Comparison of ENCODE assay signal across 22 cellular contexts in genomic region chr10:131625041-131625440, GRCh38.
A peak's percentile ranks its signal among the peaks of the same experiment; 100 is the strongest.
DNase-seq lines count a peak whose midpoint lies in the region; ATAC-seq and TF ChIP-seq lines count a peak whose summit lies in the region.
"Had no signal": no experiment of that assay in that cellular context is flagged by ENCODE, and none has a peak within 500 bp of the region (broad histone marks: within the 10 kb centered on the region; RNA-seq: fewer than 3 reads in every experiment).

No MANE protein-coding gene starts in this region.

- DNase-seq in DMS53 (lab: John Stamatoyannopoulos, UW) (peak; percentile 15), DMS53 treated with DMSO at 0.1 percent for 48 hours (lab: John Stamatoyannopoulos, UW; ENCODE audit: unreplicated experiment) (no peak), Panc1 (ENCODE audit: low read depth, low spot score) (no peak), neuronal stem cell (ENCODE audit: low spot score) (no peak), testis (peak; percentile 45), RPMI8226 (no peak), left cardiac atrium (no peak)
- DNase-seq in stimulated activated CD4-positive, alpha-beta T cell treated with anti-CD3 and anti-CD28 coated beads, Interleukin-1b, Interleukin-23, amount 100 ng/mL, for 48 hours: no peak
- DNase-seq: DMS153, EL, GF-D8, NCI-H1092, NCI-H1417 treated with DMSO at 0.1 percent for 48 hours, NCI-H1694 treated with DMSO at 0.1 percent for 48 hours, NCI-H2081, NCI-H2227 treated with DMSO at 0.1 percent for 48 hours, NCI-H526 treated with DMSO at 0.1 percent for 48 hours, PC-9, SHP77 had no signal

- intact Hi-C loops in Panc1 (cut with micrococcal nuclease; ENCODE audit: unreplicated experiment) (no loop called here), testis (cut with DNase I; ENCODE audit: low total_unique reads) (no loop called here), left cardiac atrium (cut with DNase I) (no loop called here)

- TF ChIP-seq POLR2A in testis (IDR thresholded peaks at IDR 0.05): no peak

- H2AFZ ChIP-seq in neuronal stem cell (ENCODE audit: low read length): no peak overlapping the region
- H2AFZ ChIP-seq: PC-9 had no signal

- H2BK12ac ChIP-seq in neuronal stem cell (ENCODE audit: low read length): no peak overlapping the region

- no peak overlapping the region for H3K4me3 ChIP-seq in Panc1 (ENCODE audit: low read depth in 2 of 2, low read length in 2 of 2)
- H3K4me3 ChIP-seq in neuronal stem cell (ENCODE audit: low read length in 2 of 2): no peak overlapping the region
- peak overlapping the region; percentile 31 to 47 for H3K4me3 ChIP-seq in testis
- H3K4me3 ChIP-seq: PC-9 had no signal

- H3K4ac ChIP-seq in neuronal stem cell (ENCODE audit: low read length): no peak overlapping the region

- POLR2A ChIA-PET in Panc1 (lab: Charles Lee): no interaction called here

- no peaks in the 10 kb centered on the region for H3K79me1 ChIP-seq in neuronal stem cell (ENCODE audit: low read depth, low read length)

- TF ChIP-seq CTCF in Panc1 (IDR thresholded peaks at IDR 0.05) (no peak), testis (IDR thresholded peaks at IDR 0.05) (no peak)

- ATAC-seq in Panc1 (peak; percentile 49; the same call in 1 of the 2 replicates), left cardiac atrium (no peak)

- H3K36me3 ChIP-seq in Panc1 (ENCODE audit: control insufficient read depth, insufficient read depth, low read length) (no peaks in the 10 kb centered on the region), neuronal stem cell (replicated peaks in 1 of 2; ENCODE audit: control insufficient read depth in 2 of 2, insufficient read depth in 2 of 2, low read length in 2 of 2) (no peaks in the 10 kb centered on the region), testis (ENCODE audit: low read depth, missing control alignments) (no peaks in the 10 kb centered on the region)

- H3K9me3 ChIP-seq in Panc1 (ENCODE audit: control insufficient read depth, insufficient read depth, low read depth, low read length): no peaks in the 10 kb centered on the region
- peaks cover 0 to 2% of the 10 kb centered on the region in 2 donors for H3K9me3 ChIP-seq in neuronal stem cell (replicated peaks in 1 of 2; ENCODE audit: control insufficient read depth in 2 of 2, insufficient read depth in 1 of 2, low read depth in 1 of 2, low read length in 2 of 2)
- H3K9me3 ChIP-seq in testis: no peaks in the 10 kb centered on the region

- no peak overlapping the region for H3K14ac ChIP-seq in neuronal stem cell (ENCODE audit: low read length)

- no peak overlapping the region for H2BK5ac ChIP-seq in neuronal stem cell (ENCODE audit: low read length)

- no peak overlapping the region for H2BK120ac ChIP-seq in neuronal stem cell (ENCODE audit: low read depth, low read length)

- H4K91ac ChIP-seq in neuronal stem cell (ENCODE audit: low read depth, low read length, poor library complexity): no peak overlapping the region

- H3K27me3 ChIP-seq in Panc1 (ENCODE audit: control insufficient read depth, insufficient read depth, low read length) (no peaks in the 10 kb centered on the region), neuronal stem cell (ENCODE audit: control insufficient read depth in 3 of 3, insufficient read depth in 3 of 3, low read depth in 1 of 3, low read length in 3 of 3) (no peaks in the 10 kb centered on the region), testis (no peaks in the 10 kb centered on the region)

- no TSS peak for BruUV-seq in Panc1 (replicated peaks; lab: Mats Ljungman, UMichigan)

- in situ Hi-C loops in Panc1 (cut with HindIII; ENCODE audit: low pct_unique_long_range_greater_than_20kb, low sequenced_read_pairs): no loop called here

- H3K23ac ChIP-seq in neuronal stem cell (ENCODE audit: low read depth, low read length, poor library complexity): no peak overlapping the region

- H3K4me2 ChIP-seq in neuronal stem cell (ENCODE audit: insufficient read depth, low read length, poor library complexity, severe bottlenecking): no peak overlapping the region
- H3K4me2 ChIP-seq: PC-9 had no signal

- H3K27ac ChIP-seq in Panc1 (ENCODE audit: low read length): no peak overlapping the region
- H3K27ac ChIP-seq in neuronal stem cell (replicated peaks; ENCODE audit: low read length): no peak overlapping the region
- H3K27ac ChIP-seq in testis: no peak overlapping the region
- H3K27ac ChIP-seq: 22Rv1, C4-2B, PC-9, RWPE1 had no signal

- no peaks in the 10 kb centered on the region for H3K4me1 ChIP-seq in Panc1 (ENCODE audit: control insufficient read depth, insufficient read depth, low read length)
- H3K4me1 ChIP-seq in neuronal stem cell (ENCODE audit: control insufficient read depth in 2 of 2, insufficient read depth in 1 of 2, low read depth in 1 of 2, low read length in 2 of 2): no peaks in the 10 kb centered on the region
- H3K4me1 ChIP-seq in testis: no peaks in the 10 kb centered on the region

- CTCF ChIA-PET in Panc1 (lab: Charles Lee): interaction anchor here (0.6 kb wide), 1 partner anchor 263 kb away, joined by 3 read pairs; no protein-coding TSS in a partner anchor

- H4K8ac ChIP-seq in neuronal stem cell (ENCODE audit: low read depth, low read length): no peak overlapping the region

- H2BK15ac ChIP-seq in neuronal stem cell (ENCODE audit: low read length): no peak overlapping the region

- H2AK5ac ChIP-seq in neuronal stem cell (ENCODE audit: low read depth, low read length): peak overlapping the region; percentile 76

- peak overlapping the region; percentile 11 for H3K18ac ChIP-seq in neuronal stem cell (ENCODE audit: low read length)

- WGBS in neuronal stem cell (ENCODE audit: extremely low coverage in 2 of 2, insufficient read length in 2 of 2, insufficient replicate concordance in 1 of 2), 2 donors: no CpG with 5 or more reads among the region's 26 CpGs
- WGBS in testis, 2 donors: 60 to 74% methylated on average over 1 to 26 of the region's 26 CpGs

- no peak overlapping the region for H3K9ac ChIP-seq in neuronal stem cell (ENCODE audit: low read depth, low read length, poor library complexity)

Comparison
In these comparisons a context has a peak if more than half of its experiments do, and no peak if none do; other contexts are left out.
1. DNase-seq: peak in DMS53 (single experiment) and testis (single experiment); none in DMS53 treated with DMSO at 0.1 percent for 48 hours (single experiment), Panc1 (single experiment), neuronal stem cell (single experiment), stimulated activated CD4-positive, alpha-beta T cell treated with anti-CD3 and anti-CD28 coated beads, Interleukin-1b, Interleukin-23, amount 100 ng/mL, for 48 hours (single experiment), RPMI8226 (single experiment) and left cardiac atrium (single experiment).
2. H3K4me3 ChIP-seq: peak in testis (2 of 2); none in Panc1 (0 of 2) and neuronal stem cell (0 of 2).